25 cellular contexts compared by ENCODE assay signal in the genomic region with DNA sequence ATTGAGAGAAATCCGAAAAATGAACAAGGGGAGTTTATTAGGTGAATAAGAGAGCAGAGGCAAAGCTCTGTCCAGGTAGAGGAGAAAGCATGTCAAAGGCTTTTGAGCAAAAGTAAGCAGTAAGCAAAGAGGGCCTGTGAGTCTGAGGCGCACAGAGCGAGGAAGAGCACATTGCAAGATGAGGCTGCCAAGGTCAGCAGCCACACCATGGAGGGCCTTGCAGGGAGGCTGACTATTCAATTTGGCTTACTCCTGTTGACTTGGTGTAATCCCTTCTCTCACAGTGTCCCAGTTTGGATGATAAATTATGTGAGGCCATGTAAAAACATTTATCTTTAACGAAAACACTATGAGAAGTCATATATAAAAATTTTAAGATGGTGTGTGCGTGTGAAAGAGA. TPM values are rescaled to one million over a fixed set of nuclear protein-coding genes. Genes with fewer than 3 reads are reported as not detected.
DNase-seq lines count a peak whose midpoint lies in the region; ATAC-seq, FAIRE-seq and TF ChIP-seq lines count a peak whose summit lies in the region.
"Had no signal": no experiment of that assay in that cellular context is flagged by ENCODE, and none has a peak within 500 bp of the region (broad histone marks: within the 10 kb centered on the region; RNA-seq: fewer than 3 reads in every experiment).

No MANE protein-coding gene starts in this region.

- peaks cover 35% of the 10 kb centered on the region for H3K4me1 ChIP-seq in testis

- no peak for TF ChIP-seq POLR2A in testis (IDR thresholded peaks at IDR 0.05)
- no peak for TF ChIP-seq POLR2A in GM12891 (IDR thresholded peaks at IDR 0.05; ENCODE audit: low read depth, low read length)

- peak overlapping the region; percentile 42 to 64 for H3K27ac Mint-ChIP-seq in natural killer cell
- H3K27ac Mint-ChIP-seq in natural killer cell treated with Interleukin-12 subunit alpha and Interleukin-12 subunit beta and Interleukin-15 and Interleukin-18, amount 100 ng/mL, for 72 hours, result peak overlapping the region in 1 of 2 donors; percentile 58
- peak overlapping the region; percentile 12 for H3K27ac Mint-ChIP-seq in central memory CD8-positive, alpha-beta T cell (ENCODE audit: low read depth)
- peak overlapping the region; percentile 36 for H3K27ac Mint-ChIP-seq in memory B cell

- H3K36me3 Mint-ChIP-seq in natural killer cell (no peaks in the 10 kb centered on the region), memory B cell (no peaks in the 10 kb centered on the region)
- no peaks in the 10 kb centered on the region for H3K36me3 Mint-ChIP-seq in natural killer cell treated with Interleukin-12 subunit alpha and Interleukin-12 subunit beta and Interleukin-15 and Interleukin-18, amount 100 ng/mL, for 72 hours
- peaks cover 2% of the 10 kb centered on the region for H3K36me3 Mint-ChIP-seq in central memory CD8-positive, alpha-beta T cell (ENCODE audit: insufficient read depth)

- H3K4me1 Mint-ChIP-seq in natural killer cell (peaks cover 40 to 44% of the 10 kb centered on the region in 2 donors), memory B cell (peaks cover 7% of the 10 kb centered on the region)
- H3K4me1 Mint-ChIP-seq in natural killer cell treated with Interleukin-12 subunit alpha and Interleukin-12 subunit beta and Interleukin-15 and Interleukin-18, amount 100 ng/mL, for 72 hours (ENCODE audit: low read depth in 2 of 2), result peaks cover 26 to 40% of the 10 kb centered on the region in 2 donors
- H3K4me1 Mint-ChIP-seq in central memory CD8-positive, alpha-beta T cell, result peaks cover 58% of the 10 kb centered on the region

- ATAC-seq in natural killer cell, result no peak
- ATAC-seq in natural killer cell treated with Interleukin-12 subunit alpha and Interleukin-12 subunit beta and Interleukin-15 and Interleukin-18, amount 100 ng/mL, for 72 hours, result no peak
- ATAC-seq in central memory CD8-positive, alpha-beta T cell (replicated peaks; ENCODE audit: extremely low read depth, poor library complexity, severe bottlenecking), result no peak
- no peak for ATAC-seq in memory B cell (ENCODE audit: low read depth)

- no peak overlapping the region for H3K4me3 ChIP-seq in testis
- H3K4me3 ChIP-seq: BLaER1 treated with 17β-estradiol and CSF1 and Interleukin-3, amounts not matched to agents 10 nM and 100 nM; K562; PC-9; SJSA1 had no signal

- no peak for TF ChIP-seq CTCF in natural killer cell (IDR thresholded peaks at IDR 0.05)
- TF ChIP-seq CTCF in testis (IDR thresholded peaks at IDR 0.05), result no peak

- intact Hi-C loops in natural killer cell (cut with micrococcal nuclease), result no loop called here
- intact Hi-C loops in testis (cut with DNase I; ENCODE audit: low total_unique reads), result no loop called here

- DNase-seq in natural killer cell (no peak), memory B cell (ENCODE audit: low spot score in 2 of 2) (no peak), testis (peak; percentile 42), occipital lobe (lab: John Stamatoyannopoulos, UW) (no peak), GM12891 (ENCODE audit: insufficient read length, low spot score) (no peak), AML-193 (lab: John Stamatoyannopoulos, UW) (no peak)
- DNase-seq in natural killer cell treated with Interleukin-12 subunit alpha and Interleukin-12 subunit beta and Interleukin-15 and Interleukin-18, amount 100 ng/mL, for 72 hours (ENCODE audit: low spot score), result no peak
- no peak for DNase-seq in central memory CD8-positive, alpha-beta T cell (ENCODE audit: low spot score in 2 of 2)
- DNase-seq: Calu3, DND-41, H7, Kasumi-1, MV-4-11, NCI-H1105, NCI-H1436 treated with DMSO at 0.1 percent for 48 hours, NCI-H187 treated with DMSO at 0.1 percent for 48 hours, NCI-H526 treated with DMSO at 0.1 percent for 48 hours, PC-9, Right ventricle myocardium superior had no signal

- no peaks in the 10 kb centered on the region for H3K27me3 ChIP-seq in testis
- H3K27me3 ChIP-seq: BLaER1 treated with 17β-estradiol and CSF1 and Interleukin-3, amounts not matched to agents 10 nM and 100 nM; SJSA1 had no signal

- FAIRE-seq in GM12891 (lab: Jason Lieb, UNC), result no peak
- FAIRE-seq: A204.1, GM18507, HTR-8/SVneo, K562 had no signal

- peak overlapping the region in 1 of 2 donors; percentile 68 for H3K27ac ChIP-seq in testis
- H3K27ac ChIP-seq: BLaER1 treated with 17β-estradiol and CSF1 and Interleukin-3, amounts not matched to agents 10 nM and 100 nM; PC-9; SJSA1 had no signal

- no peaks in the 10 kb centered on the region for H3K36me3 ChIP-seq in testis (ENCODE audit: low read depth, missing control alignments)
- H3K36me3 ChIP-seq: BLaER1 treated with 17β-estradiol and CSF1 and Interleukin-3, amounts not matched to agents 10 nM and 100 nM; SJSA1 had no signal

- H3K9me3 ChIP-seq in testis, result no peaks in the 10 kb centered on the region
- H3K9me3 ChIP-seq: BLaER1 treated with 17β-estradiol and CSF1 and Interleukin-3, amounts not matched to agents 10 nM and 100 nM; SJSA1 had no signal

- WGBS in testis, 2 donors, result 51 to 68% methylated on average over 5 of the region's 5 CpGs

- no peaks in the 10 kb centered on the region for H3K9me3 Mint-ChIP-seq in natural killer cell
- H3K9me3 Mint-ChIP-seq in natural killer cell treated with Interleukin-12 subunit alpha and Interleukin-12 subunit beta and Interleukin-15 and Interleukin-18, amount 100 ng/mL, for 72 hours, result no peaks in the 10 kb centered on the region
- H3K9me3 Mint-ChIP-seq in central memory CD8-positive, alpha-beta T cell, result no peaks in the 10 kb centered on the region
- H3K9me3 Mint-ChIP-seq in memory B cell, result no peaks in the 10 kb centered on the region

- no peaks in the 10 kb centered on the region for H3K27me3 Mint-ChIP-seq in natural killer cell (ENCODE audit: low read depth in 2 of 2)
- no peaks in the 10 kb centered on the region for H3K27me3 Mint-ChIP-seq in natural killer cell treated with Interleukin-12 subunit alpha and Interleukin-12 subunit beta and Interleukin-15 and Interleukin-18, amount 100 ng/mL, for 72 hours
- H3K27me3 Mint-ChIP-seq in central memory CD8-positive, alpha-beta T cell, result no peaks in the 10 kb centered on the region
- no peaks in the 10 kb centered on the region for H3K27me3 Mint-ChIP-seq in memory B cell

- H3K4me3 Mint-ChIP-seq in natural killer cell, result no peak overlapping the region
- no peak overlapping the region for H3K4me3 Mint-ChIP-seq in natural killer cell treated with Interleukin-12 subunit alpha and Interleukin-12 subunit beta and Interleukin-15 and Interleukin-18, amount 100 ng/mL, for 72 hours
- H3K4me3 Mint-ChIP-seq in central memory CD8-positive, alpha-beta T cell, result no peak overlapping the region
- no peak overlapping the region for H3K4me3 Mint-ChIP-seq in memory B cell

TF ChIP-seq in GM12891, 5 proteins besides CTCF, POLR2A, EP300 and RAD21:
- TF ChIP-seq SPI1 (IDR thresholded peaks at IDR 0.05; ENCODE audit: low read depth, low read length) (no peak), TAF1 (IDR thresholded peaks at IDR 0.05; ENCODE audit: low read depth, low read length) (no peak), POU2F2 (IDR thresholded peaks at IDR 0.05; ENCODE audit: low read depth, low read length) (no peak), PAX5 (IDR thresholded peaks at IDR 0.05; ENCODE audit: insufficient read depth, low read length, severe bottlenecking) (no peak), POLR2AphosphoS5 (IDR thresholded peaks at IDR 0.05; ENCODE audit: low read depth, low read length) (no peak)

RNA-seq across cellular contexts. Expression of a gene that starts 32.4 kb away (rescaled TPM):
- 100 to 1,000 TPM in 1 of 3 donors, 10 to 100 TPM in 2; 52.9 to 106 (median 68.9) TPM for total RNA-seq in natural killer cell
- total RNA-seq in natural killer cell treated with Interleukin-12 subunit alpha and Interleukin-12 subunit beta and Interleukin-15 and Interleukin-18, amount 100 ng/mL, for 72 hours, result 1 to 10 TPM; 7.4 to 9.6 TPM
- total RNA-seq in testis, result 100 to 1,000 TPM; 132 to 152 TPM
- polyA plus RNA-seq in testis (ENCODE audit: insufficient read depth, low read depth, low replicate concordance), result 82.0 TPM
- 38.8 TPM for total RNA-seq in occipital lobe
- 3.7 TPM for polyA plus RNA-seq in GM12891 (2012; ENCODE audit: low read depth, missing spikeins)

RNA-seq across cellular contexts. Expression of a gene that starts 33.1 kb away (rescaled TPM):
- total RNA-seq in natural killer cell (10 to 100 TPM in 1 of 3 donors, 1 to 10 TPM in 2; 8.9 to 12.5 (median 9.2) TPM), testis (10 to 100 TPM; 32.7 to 50.6 TPM), occipital lobe (92.6 TPM)
- 10 to 100 TPM; 14.4 to 29.3 TPM for total RNA-seq in natural killer cell treated with Interleukin-12 subunit alpha and Interleukin-12 subunit beta and Interleukin-15 and Interleukin-18, amount 100 ng/mL, for 72 hours
- polyA plus RNA-seq in testis (ENCODE audit: insufficient read depth, low read depth, low replicate concordance), result 32.5 TPM
- polyA plus RNA-seq in GM12891 (2012; ENCODE audit: low read depth, missing spikeins), result 7.8 TPM
